In the genomic region with DNA sequence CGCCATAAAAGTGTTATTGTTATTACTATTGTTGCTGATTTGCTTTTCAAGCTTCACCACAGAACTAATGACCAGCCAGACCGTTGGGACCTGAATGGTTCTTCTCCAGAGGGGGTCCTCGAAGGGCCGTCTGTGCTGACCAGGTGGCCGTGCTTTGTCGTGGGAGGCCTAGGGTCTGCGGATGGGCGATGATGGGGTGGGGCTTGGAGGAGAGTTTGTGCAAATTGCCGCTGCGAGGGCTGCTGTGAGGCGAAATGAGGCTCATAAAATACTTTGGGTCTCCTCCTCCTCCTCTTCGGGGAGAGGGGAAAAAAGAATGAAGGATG, we compare ENCODE assay signal across 8 cellular contexts. TPM values are rescaled to one million over a fixed set of nuclear protein-coding genes. Genes with fewer than 3 reads are reported as not detected.
DNase-seq lines count a peak whose midpoint lies in the region; ATAC-seq and TF ChIP-seq lines count a peak whose summit lies in the region.

No MANE protein-coding gene starts in this region.

- H3K27ac ChIP-seq in ectodermal cell (ENCODE audit: insufficient read depth, low read depth, low read length, poor library complexity, severe bottlenecking), result peak overlapping the region; percentile 47

- peak overlapping the region; percentile 97 for H3K4me3 Mint-ChIP-seq in osteocyte (ENCODE audit: unreplicated experiment)

- H3K4me1 ChIP-seq in ectodermal cell (ENCODE audit: control insufficient read depth, insufficient read depth, low read length), result peaks cover 34% of the 10 kb centered on the region

- no peaks in the 10 kb centered on the region for H3K9me3 ChIP-seq in ectodermal cell (ENCODE audit: control insufficient read depth, low read length)

- 5 to 7% methylated on average over 12 of the region's 12 CpGs for WGBS in ectodermal cell, 2 experiments

- H3K36me3 ChIP-seq in ectodermal cell (ENCODE audit: control insufficient read depth, insufficient read depth, low read length), result peaks cover 26% of the 10 kb centered on the region

- H3K27ac Mint-ChIP-seq in osteocyte (ENCODE audit: unreplicated experiment), result peak overlapping the region; percentile 94

- DNase-seq in activated effector memory CD4-positive, alpha-beta T cell treated with Interleukin-2 at 50 U/mL for 16 hours, result peak; percentile 14
- DNase-seq in activated effector memory CD4-positive, alpha-beta T cell treated with anti-CD3 and anti-CD28 coated beads, Interleukin-2, amount 50 U/mL, for 16 hours, result no peak
- DNase-seq in NCI-H345 treated with DMSO at 0.1 percent for 48 hours (lab: John Stamatoyannopoulos, UW; ENCODE audit: unreplicated experiment) (peak; percentile 42), osteocyte (ENCODE audit: extremely low spot score, unreplicated experiment) (no peak), ecto neural progenitor cell (ENCODE audit: low spot score) (no peak), MV-4-11 (lab: John Stamatoyannopoulos, UW) (no peak)

- ATAC-seq in GM19463 (IDR thresholded peaks at IDR 0.05; ENCODE audit: unreplicated experiment), result no peak

- peaks cover 38% of the 10 kb centered on the region for H3K4me1 Mint-ChIP-seq in osteocyte (ENCODE audit: unreplicated experiment)

- H3K9me3 Mint-ChIP-seq in osteocyte (ENCODE audit: unreplicated experiment), result no peaks in the 10 kb centered on the region

- H3K36me3 Mint-ChIP-seq in osteocyte (ENCODE audit: unreplicated experiment), result peaks cover 14% of the 10 kb centered on the region

- no peaks in the 10 kb centered on the region for H3K27me3 Mint-ChIP-seq in osteocyte (ENCODE audit: unreplicated experiment)

- no peaks in the 10 kb centered on the region for H3K27me3 ChIP-seq in ectodermal cell (ENCODE audit: control insufficient read depth, insufficient read depth, low read length, poor library complexity, severe bottlenecking)

- H3K4me3 ChIP-seq in ectodermal cell (ENCODE audit: insufficient read depth, low read depth, low read length), result peak overlapping the region; percentile 58

- no peak for TF ChIP-seq CTCF in osteocyte (IDR thresholded peaks at IDR 0.05)

RNA-seq across cellular contexts. Expression of a gene that starts 0.8 kb away (rescaled TPM):
- 72.4 TPM for polyA plus RNA-seq in ectodermal cell (2013, experiment 1 of 4)
- polyA plus RNA-seq in ectodermal cell (2013, experiment 2 of 4), result 71.6 TPM
- 52.7 TPM for polyA plus RNA-seq in ectodermal cell (2013, experiment 3 of 4)
- polyA plus RNA-seq in ectodermal cell (2013, experiment 4 of 4), result 60.8 TPM
- total RNA-seq in osteocyte, result 30.1 and 30.4 TPM in 2 replicates

RNA-seq across cellular contexts. Expression of a gene that starts 6.0 kb away (rescaled TPM):
- polyA plus RNA-seq in ectodermal cell (2013, experiment 1 of 4), result 25.4 TPM
- 23.9 TPM for polyA plus RNA-seq in ectodermal cell (2013, experiment 2 of 4)
- 20.7 TPM for polyA plus RNA-seq in ectodermal cell (2013, experiment 3 of 4)
- 28.1 TPM for polyA plus RNA-seq in ectodermal cell (2013, experiment 4 of 4)
- 29.3 and 30.6 TPM in 2 replicates for total RNA-seq in osteocyte

RNA-seq across cellular contexts. Expression of a gene that starts 9.7 kb away (rescaled TPM):
- polyA plus RNA-seq in ectodermal cell (2013, experiment 1 of 4), result 20.4 TPM
- polyA plus RNA-seq in ectodermal cell (2013, experiment 2 of 4), result 21.0 TPM
- polyA plus RNA-seq in ectodermal cell (2013, experiment 3 of 4), result 15.2 TPM
- polyA plus RNA-seq in ectodermal cell (2013, experiment 4 of 4), result 15.8 TPM
- 117 and 130 TPM in 2 replicates for total RNA-seq in osteocyte

RNA-seq across cellular contexts. Expression of a gene that starts 24.8 kb away (rescaled TPM):
- polyA plus RNA-seq in ectodermal cell (2013, experiment 1 of 4), result 67.4 TPM
- polyA plus RNA-seq in ectodermal cell (2013, experiment 2 of 4), result 69.1 TPM
- 52.0 TPM for polyA plus RNA-seq in ectodermal cell (2013, experiment 3 of 4)
- 65.9 TPM for polyA plus RNA-seq in ectodermal cell (2013, experiment 4 of 4)
- 72.4 and 77.6 TPM in 2 replicates for total RNA-seq in osteocyte

RNA-seq across cellular contexts. Expression of a gene that starts 34.2 kb away (rescaled TPM):
- 73.2 TPM for polyA plus RNA-seq in ectodermal cell (2013, experiment 1 of 4)
- 69.5 TPM for polyA plus RNA-seq in ectodermal cell (2013, experiment 2 of 4)
- 80.8 TPM for polyA plus RNA-seq in ectodermal cell (2013, experiment 3 of 4)
- 88.7 TPM for polyA plus RNA-seq in ectodermal cell (2013, experiment 4 of 4)
- 29.7 and 30.3 TPM in 2 replicates for total RNA-seq in osteocyte

Comparison
In these comparisons a context has a peak if more than half of its experiments do, and no peak if none do; other contexts are left out.
1. DNase-seq: peak in activated effector memory CD4-positive, alpha-beta T cell treated with Interleukin-2 at 50 U/mL for 16 hours (single experiment) and NCI-H345 treated with DMSO at 0.1 percent for 48 hours (single experiment); none in activated effector memory CD4-positive, alpha-beta T cell treated with anti-CD3 and anti-CD28 coated beads, Interleukin-2, amount 50 U/mL, for 16 hours (single experiment), osteocyte (single experiment), ecto neural progenitor cell (single experiment) and MV-4-11 (single experiment).